In the genomic region with DNA sequence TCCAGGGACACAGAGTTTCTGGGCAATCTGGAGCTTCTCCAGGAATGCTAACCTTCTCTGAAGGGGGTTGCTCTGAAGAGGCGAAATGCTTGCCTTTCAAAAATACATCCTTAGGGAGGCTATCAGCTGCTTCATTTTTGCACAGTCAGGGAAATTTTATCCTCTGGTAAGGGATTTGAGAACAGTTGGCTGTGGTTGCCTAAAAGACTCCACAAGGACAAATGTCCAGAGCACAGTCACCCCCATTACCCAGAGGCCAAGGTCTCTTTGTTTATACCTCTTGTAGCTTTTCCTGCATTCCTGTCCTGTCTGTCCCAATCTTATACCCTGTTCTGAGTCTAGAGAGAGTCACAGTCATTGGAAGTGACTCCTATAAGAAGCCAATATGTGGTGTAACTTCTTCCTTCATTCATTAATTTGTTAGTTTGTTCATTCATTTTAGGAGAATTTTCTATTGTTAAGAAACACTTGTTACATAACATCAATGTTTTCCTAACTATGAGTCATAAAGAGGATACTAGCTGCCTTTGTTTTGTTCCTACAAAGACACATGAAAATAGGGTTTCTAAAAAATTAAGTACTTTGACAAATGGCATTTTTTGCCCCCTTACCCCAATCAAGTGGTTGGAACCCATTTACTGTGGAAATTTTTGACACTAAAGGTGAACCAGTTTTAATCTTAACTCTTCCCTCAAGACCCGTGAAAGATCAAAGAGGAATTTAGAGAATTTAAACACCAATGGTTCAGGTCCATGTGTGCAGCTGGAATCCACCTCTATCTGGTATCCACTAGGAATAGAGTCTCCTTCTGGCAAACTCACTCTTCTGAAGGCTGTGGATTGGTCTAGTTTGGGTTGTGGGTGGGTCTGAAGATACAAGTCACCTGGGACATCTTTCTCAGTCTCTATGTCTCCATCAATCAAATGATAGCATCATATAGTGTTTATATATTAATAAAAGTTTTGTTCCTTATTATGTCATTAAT, we compare ENCODE assay signal across 1 cellular context.
TF ChIP-seq lines count a peak whose summit lies in the region.

No MANE protein-coding gene starts in this region.

TF ChIP-seq in HepG2, 621 proteins besides CTCF, POLR2A, EP300 and RAD21 (continued from another document and continues in another):
- TF ChIP-seq, protein P1, sequence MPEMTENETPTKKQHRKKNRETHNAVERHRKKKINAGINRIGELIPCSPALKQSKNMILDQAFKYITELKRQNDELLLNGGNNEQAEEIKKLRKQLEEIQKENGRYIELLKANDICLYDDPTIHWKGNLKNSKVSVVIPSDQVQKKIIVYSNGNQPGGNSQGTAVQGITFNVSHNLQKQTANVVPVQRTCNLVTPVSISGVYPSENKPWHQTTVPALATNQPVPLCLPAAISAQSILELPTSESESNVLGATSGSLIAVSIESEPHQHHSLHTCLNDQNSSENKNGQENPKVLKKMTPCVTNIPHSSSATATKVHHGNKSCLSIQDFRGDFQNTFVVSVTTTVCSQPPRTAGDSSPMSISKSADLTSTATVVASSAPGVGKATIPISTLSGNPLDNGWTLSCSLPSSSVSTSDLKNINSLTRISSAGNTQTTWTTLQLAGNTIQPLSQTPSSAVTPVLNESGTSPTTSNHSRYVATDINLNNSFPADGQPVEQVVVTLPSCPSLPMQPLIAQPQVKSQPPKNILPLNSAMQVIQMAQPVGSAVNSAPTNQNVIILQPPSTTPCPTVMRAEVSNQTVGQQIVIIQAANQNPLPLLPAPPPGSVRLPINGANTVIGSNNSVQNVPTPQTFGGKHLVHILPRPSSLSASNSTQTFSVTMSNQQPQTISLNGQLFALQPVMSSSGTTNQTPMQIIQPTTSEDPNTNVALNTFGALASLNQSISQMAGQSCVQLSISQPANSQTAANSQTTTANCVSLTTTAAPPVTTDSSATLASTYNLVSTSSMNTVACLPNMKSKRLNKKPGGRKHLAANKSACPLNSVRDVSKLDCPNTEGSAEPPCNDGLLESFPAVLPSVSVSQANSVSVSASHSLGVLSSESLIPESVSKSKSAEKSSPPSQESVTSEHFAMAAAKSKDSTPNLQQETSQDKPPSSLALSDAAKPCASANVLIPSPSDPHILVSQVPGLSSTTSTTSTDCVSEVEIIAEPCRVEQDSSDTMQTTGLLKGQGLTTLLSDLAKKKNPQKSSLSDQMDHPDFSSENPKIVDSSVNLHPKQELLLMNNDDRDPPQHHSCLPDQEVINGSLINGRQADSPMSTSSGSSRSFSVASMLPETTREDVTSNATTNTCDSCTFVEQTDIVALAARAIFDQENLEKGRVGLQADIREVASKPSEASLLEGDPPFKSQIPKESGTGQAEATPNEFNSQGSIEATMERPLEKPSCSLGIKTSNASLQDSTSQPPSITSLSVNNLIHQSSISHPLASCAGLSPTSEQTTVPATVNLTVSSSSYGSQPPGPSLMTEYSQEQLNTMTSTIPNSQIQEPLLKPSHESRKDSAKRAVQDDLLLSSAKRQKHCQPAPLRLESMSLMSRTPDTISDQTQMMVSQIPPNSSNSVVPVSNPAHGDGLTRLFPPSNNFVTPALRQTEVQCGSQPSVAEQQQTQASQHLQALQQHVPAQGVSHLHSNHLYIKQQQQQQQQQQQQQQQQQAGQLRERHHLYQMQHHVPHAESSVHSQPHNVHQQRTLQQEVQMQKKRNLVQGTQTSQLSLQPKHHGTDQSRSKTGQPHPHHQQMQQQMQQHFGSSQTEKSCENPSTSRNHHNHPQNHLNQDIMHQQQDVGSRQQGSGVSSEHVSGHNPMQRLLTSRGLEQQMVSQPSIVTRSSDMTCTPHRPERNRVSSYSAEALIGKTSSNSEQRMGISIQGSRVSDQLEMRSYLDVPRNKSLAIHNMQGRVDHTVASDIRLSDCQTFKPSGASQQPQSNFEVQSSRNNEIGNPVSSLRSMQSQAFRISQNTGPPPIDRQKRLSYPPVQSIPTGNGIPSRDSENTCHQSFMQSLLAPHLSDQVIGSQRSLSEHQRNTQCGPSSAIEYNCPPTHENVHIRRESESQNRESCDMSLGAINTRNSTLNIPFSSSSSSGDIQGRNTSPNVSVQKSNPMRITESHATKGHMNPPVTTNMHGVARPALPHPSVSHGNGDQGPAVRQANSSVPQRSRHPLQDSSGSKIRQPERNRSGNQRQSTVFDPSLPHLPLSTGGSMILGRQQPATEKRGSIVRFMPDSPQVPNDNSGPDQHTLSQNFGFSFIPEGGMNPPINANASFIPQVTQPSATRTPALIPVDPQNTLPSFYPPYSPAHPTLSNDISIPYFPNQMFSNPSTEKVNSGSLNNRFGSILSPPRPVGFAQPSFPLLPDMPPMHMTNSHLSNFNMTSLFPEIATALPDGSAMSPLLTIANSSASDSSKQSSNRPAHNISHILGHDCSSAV (CRISPR knock-in tag; IDR thresholded peaks at IDR 0.05; ENCODE audit: borderline replicate concordance) = no peak
- TF ChIP-seq CBX5 (CRISPR knock-in tag; IDR thresholded peaks at IDR 0.05; ENCODE audit: borderline replicate concordance) = no peak
- TF ChIP-seq, protein P2, sequence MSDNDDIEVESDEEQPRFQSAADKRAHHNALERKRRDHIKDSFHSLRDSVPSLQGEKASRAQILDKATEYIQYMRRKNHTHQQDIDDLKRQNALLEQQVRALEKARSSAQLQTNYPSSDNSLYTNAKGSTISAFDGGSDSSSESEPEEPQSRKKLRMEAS (IDR thresholded peaks at IDR 0.05) = 0 out of 2 replicates have a peak, but pooled peaks have one; percentile 9
- no peak for TF ChIP-seq MTF2 (CRISPR knock-in tag; IDR thresholded peaks at IDR 0.05; ENCODE audit: borderline replicate concordance)
- TF ChIP-seq ZNF12 (CRISPR knock-in tag; IDR thresholded peaks at IDR 0.05) = 0 out of 2 replicates have a peak, but pooled peaks have one; percentile 48
- TF ChIP-seq ZNF883 (CRISPR knock-in tag; IDR thresholded peaks at IDR 0.05; ENCODE audit: not compliant biosample characterization) = no peak
- TF ChIP-seq, protein P3, sequence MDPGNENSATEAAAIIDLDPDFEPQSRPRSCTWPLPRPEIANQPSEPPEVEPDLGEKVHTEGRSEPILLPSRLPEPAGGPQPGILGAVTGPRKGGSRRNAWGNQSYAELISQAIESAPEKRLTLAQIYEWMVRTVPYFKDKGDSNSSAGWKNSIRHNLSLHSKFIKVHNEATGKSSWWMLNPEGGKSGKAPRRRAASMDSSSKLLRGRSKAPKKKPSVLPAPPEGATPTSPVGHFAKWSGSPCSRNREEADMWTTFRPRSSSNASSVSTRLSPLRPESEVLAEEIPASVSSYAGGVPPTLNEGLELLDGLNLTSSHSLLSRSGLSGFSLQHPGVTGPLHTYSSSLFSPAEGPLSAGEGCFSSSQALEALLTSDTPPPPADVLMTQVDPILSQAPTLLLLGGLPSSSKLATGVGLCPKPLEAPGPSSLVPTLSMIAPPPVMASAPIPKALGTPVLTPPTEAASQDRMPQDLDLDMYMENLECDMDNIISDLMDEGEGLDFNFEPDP (CRISPR knock-in tag; conservative IDR thresholded peaks at IDR 0.05) = no peak
- TF ChIP-seq, protein P4, sequence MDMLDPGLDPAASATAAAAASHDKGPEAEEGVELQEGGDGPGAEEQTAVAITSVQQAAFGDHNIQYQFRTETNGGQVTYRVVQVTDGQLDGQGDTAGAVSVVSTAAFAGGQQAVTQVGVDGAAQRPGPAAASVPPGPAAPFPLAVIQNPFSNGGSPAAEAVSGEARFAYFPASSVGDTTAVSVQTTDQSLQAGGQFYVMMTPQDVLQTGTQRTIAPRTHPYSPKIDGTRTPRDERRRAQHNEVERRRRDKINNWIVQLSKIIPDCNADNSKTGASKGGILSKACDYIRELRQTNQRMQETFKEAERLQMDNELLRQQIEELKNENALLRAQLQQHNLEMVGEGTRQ (IDR thresholded peaks at IDR 0.05; ENCODE audit: low read depth, low read length) = no peak
- TF ChIP-seq, protein P4 (CRISPR knock-in tag; IDR thresholded peaks at IDR 0.05; ENCODE audit: borderline replicate concordance) = no peak
- TF ChIP-seq NR2F1 (CRISPR knock-in tag; IDR thresholded peaks at IDR 0.05) = peak in 1 of 2 experiments; percentile 81; a peak in 3 of 4 replicates
- peak; percentile 30; the same call in 1 of the 2 replicates for TF ChIP-seq PHF21A (CRISPR knock-in tag; IDR thresholded peaks at IDR 0.05)
- no peak for TF ChIP-seq ZNF660 (CRISPR knock-in tag; IDR thresholded peaks at IDR 0.05; ENCODE audit: borderline replicate concordance, low read depth)
- peak; percentile 70 for TF ChIP-seq TEAD3 (CRISPR knock-in tag; optimal IDR thresholded peaks at IDR 0.05; ENCODE audit: borderline replicate concordance)
- no peak for TF ChIP-seq ZNF382 (CRISPR knock-in tag; IDR thresholded peaks at IDR 0.05; ENCODE audit: borderline replicate concordance)
- TF ChIP-seq MEF2D (CRISPR knock-in tag; IDR thresholded peaks at IDR 0.05) = peak; percentile 47; the same call in 1 of the 2 replicates
- peak; percentile 31 for TF ChIP-seq CEBPG (CRISPR knock-in tag; IDR thresholded peaks at IDR 0.05)
- no peak for TF ChIP-seq HNRNPUL1 (IDR thresholded peaks at IDR 0.05; ENCODE audit: low read depth, low read length)
- TF ChIP-seq MED1 (CRISPR knock-in tag; IDR thresholded peaks at IDR 0.05) = peak; percentile 71
- TF ChIP-seq ZNF383 (CRISPR knock-in tag; IDR thresholded peaks at IDR 0.05; ENCODE audit: borderline replicate concordance) = no peak
- TF ChIP-seq ZNF264 (CRISPR knock-in tag; IDR thresholded peaks at IDR 0.05) = 0 out of 2 replicates have a peak, but pooled peaks have one; percentile 18
- TF ChIP-seq IKZF4 (CRISPR knock-in tag; IDR thresholded peaks at IDR 0.05; ENCODE audit: borderline replicate concordance, low read depth, not compliant biosample characterization) = no peak
- TF ChIP-seq ZNF24 (IDR thresholded peaks at IDR 0.05) = 0 out of 2 replicates have a peak, but pooled peaks have one; percentile 42
- TF ChIP-seq, protein P5, sequence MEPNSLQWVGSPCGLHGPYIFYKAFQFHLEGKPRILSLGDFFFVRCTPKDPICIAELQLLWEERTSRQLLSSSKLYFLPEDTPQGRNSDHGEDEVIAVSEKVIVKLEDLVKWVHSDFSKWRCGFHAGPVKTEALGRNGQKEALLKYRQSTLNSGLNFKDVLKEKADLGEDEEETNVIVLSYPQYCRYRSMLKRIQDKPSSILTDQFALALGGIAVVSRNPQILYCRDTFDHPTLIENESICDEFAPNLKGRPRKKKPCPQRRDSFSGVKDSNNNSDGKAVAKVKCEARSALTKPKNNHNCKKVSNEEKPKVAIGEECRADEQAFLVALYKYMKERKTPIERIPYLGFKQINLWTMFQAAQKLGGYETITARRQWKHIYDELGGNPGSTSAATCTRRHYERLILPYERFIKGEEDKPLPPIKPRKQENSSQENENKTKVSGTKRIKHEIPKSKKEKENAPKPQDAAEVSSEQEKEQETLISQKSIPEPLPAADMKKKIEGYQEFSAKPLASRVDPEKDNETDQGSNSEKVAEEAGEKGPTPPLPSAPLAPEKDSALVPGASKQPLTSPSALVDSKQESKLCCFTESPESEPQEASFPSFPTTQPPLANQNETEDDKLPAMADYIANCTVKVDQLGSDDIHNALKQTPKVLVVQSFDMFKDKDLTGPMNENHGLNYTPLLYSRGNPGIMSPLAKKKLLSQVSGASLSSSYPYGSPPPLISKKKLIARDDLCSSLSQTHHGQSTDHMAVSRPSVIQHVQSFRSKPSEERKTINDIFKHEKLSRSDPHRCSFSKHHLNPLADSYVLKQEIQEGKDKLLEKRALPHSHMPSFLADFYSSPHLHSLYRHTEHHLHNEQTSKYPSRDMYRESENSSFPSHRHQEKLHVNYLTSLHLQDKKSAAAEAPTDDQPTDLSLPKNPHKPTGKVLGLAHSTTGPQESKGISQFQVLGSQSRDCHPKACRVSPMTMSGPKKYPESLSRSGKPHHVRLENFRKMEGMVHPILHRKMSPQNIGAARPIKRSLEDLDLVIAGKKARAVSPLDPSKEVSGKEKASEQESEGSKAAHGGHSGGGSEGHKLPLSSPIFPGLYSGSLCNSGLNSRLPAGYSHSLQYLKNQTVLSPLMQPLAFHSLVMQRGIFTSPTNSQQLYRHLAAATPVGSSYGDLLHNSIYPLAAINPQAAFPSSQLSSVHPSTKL (CRISPR knock-in tag; IDR thresholded peaks at IDR 0.05) = peak; percentile 90
- TF ChIP-seq, protein P6, sequence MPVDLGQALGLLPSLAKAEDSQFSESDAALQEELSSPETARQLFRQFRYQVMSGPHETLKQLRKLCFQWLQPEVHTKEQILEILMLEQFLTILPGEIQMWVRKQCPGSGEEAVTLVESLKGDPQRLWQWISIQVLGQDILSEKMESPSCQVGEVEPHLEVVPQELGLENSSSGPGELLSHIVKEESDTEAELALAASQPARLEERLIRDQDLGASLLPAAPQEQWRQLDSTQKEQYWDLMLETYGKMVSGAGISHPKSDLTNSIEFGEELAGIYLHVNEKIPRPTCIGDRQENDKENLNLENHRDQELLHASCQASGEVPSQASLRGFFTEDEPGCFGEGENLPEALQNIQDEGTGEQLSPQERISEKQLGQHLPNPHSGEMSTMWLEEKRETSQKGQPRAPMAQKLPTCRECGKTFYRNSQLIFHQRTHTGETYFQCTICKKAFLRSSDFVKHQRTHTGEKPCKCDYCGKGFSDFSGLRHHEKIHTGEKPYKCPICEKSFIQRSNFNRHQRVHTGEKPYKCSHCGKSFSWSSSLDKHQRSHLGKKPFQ (CRISPR knock-in tag; IDR thresholded peaks at IDR 0.05; ENCODE audit: insufficient replicate concordance) = no peak
- no peak for TF ChIP-seq MED13 (CRISPR knock-in tag; IDR thresholded peaks at IDR 0.05)
- TF ChIP-seq, protein P7, sequence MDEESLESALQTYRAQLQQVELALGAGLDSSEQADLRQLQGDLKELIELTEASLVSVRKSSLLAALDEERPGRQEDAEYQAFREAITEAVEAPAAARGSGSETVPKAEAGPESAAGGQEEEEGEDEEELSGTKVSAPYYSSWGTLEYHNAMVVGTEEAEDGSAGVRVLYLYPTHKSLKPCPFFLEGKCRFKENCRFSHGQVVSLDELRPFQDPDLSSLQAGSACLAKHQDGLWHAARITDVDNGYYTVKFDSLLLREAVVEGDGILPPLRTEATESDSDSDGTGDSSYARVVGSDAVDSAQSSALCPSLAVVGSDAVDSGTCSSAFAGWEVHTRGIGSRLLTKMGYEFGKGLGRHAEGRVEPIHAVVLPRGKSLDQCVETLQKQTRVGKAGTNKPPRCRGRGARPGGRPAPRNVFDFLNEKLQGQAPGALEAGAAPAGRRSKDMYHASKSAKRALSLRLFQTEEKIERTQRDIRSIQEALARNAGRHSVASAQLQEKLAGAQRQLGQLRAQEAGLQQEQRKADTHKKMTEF (CRISPR knock-in tag; IDR thresholded peaks at IDR 0.05) = peak; percentile 63; the same call in 1 of the 2 replicates
- no peak for TF ChIP-seq NFATC3 (CRISPR knock-in tag; IDR thresholded peaks at IDR 0.05)
- TF ChIP-seq FOXA1 (IDR thresholded peaks at IDR 0.05) = no peak
- TF ChIP-seq FOXA1 (CRISPR knock-in tag; IDR thresholded peaks at IDR 0.05) = no peak
- TF ChIP-seq, protein P8, sequence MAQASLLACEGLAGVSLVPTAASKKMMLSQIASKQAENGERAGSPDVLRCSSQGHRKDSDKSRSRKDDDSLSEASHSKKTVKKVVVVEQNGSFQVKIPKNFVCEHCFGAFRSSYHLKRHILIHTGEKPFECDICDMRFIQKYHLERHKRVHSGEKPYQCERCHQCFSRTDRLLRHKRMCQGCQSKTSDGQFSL (CRISPR knock-in tag; IDR thresholded peaks at IDR 0.05) = no peak
- TF ChIP-seq FOXO1 (CRISPR knock-in tag; IDR thresholded peaks at IDR 0.05) = peak; percentile 91
- TF ChIP-seq JDP2 (CRISPR knock-in tag; IDR thresholded peaks at IDR 0.05; ENCODE audit: borderline replicate concordance) = no peak
